Comparison of ENCODE assay signal across 19 cellular contexts in genomic region chr9:133063500-133064231, GRCh38. TPM values are rescaled to one million over a fixed set of nuclear protein-coding genes. Genes with fewer than 3 reads are reported as not detected.
"Had no signal": no experiment of that assay in that cellular context is flagged by ENCODE, and none has a peak within 500 bp of the region (broad histone marks: within the 10 kb centered on the region; RNA-seq: fewer than 3 reads in every experiment).

No MANE protein-coding gene starts in this region.

- H3K27me3 ChIP-seq: gastroesophageal sphincter, heart left ventricle, right atrium auricular region, testis had no signal

- H3K27me3 Mint-ChIP-seq: activated naive CD8-positive, alpha-beta T cell treated with anti-CD3 and anti-CD28 coated beads, Interleukin-2, amount 10 ng/mL, durations not matched to agents 7 days and 5 days; progenitor cell of endocrine pancreas; type B pancreatic cell had no signal

- ATAC-seq: gastroesophageal sphincter, heart left ventricle had no signal

- H3K27ac Mint-ChIP-seq: activated naive CD8-positive, alpha-beta T cell treated with anti-CD3 and anti-CD28 coated beads, Interleukin-2, amount 10 ng/mL, durations not matched to agents 7 days and 5 days; activated T-helper 1 cell treated with anti-CD3 and anti-CD28 coated beads, Interleukin-12 subunit alpha, Interleukin-12 subunit beta, Interleukin-2, Interleukin-4 antibody, amounts not matched to agents 30 ng/mL and 10 ng/mL and 1 ng/mL, durations not matched to agents 14 hours and 24 hours and 36 hours; progenitor cell of endocrine pancreas; type B pancreatic cell had no signal

- H3K4me1 ChIP-seq: gastroesophageal sphincter had no signal

- H3K9me3 ChIP-seq: gastroesophageal sphincter, heart left ventricle, left ventricle myocardium inferior, right atrium auricular region, testis had no signal

- H3K36me3 ChIP-seq: heart left ventricle, left ventricle myocardium inferior, right atrium auricular region had no signal

- H3K9me3 Mint-ChIP-seq: activated naive CD8-positive, alpha-beta T cell treated with anti-CD3 and anti-CD28 coated beads, Interleukin-2, amount 10 ng/mL, durations not matched to agents 7 days and 5 days; activated T-helper 1 cell treated with anti-CD3 and anti-CD28 coated beads, Interleukin-12 subunit alpha, Interleukin-12 subunit beta, Interleukin-2, Interleukin-4 antibody, amounts not matched to agents 30 ng/mL and 10 ng/mL and 1 ng/mL, durations not matched to agents 14 hours and 24 hours and 36 hours; nephron progenitor cell; type B pancreatic cell had no signal

- H3K27ac ChIP-seq: gastroesophageal sphincter, heart left ventricle, left ventricle myocardium inferior, right atrium auricular region, testis, WERI-Rb-1 had no signal

- DNase-seq: activated CD4-positive, alpha-beta T cell treated with anti-CD3 and anti-CD28 coated beads, Interleukin-2, amount 50 U/mL, for 4 hours; activated naive CD8-positive, alpha-beta T cell treated with anti-CD3 and anti-CD28 coated beads, Interleukin-2, amount 10 ng/mL, durations not matched to agents 7 days and 5 days; activated T-cell treated with anti-CD3 and anti-CD28 coated beads for 4 hours; effector CD4-positive, alpha-beta T cell; heart left ventricle; kidney glomerular epithelial cell; left ventricle myocardium inferior; nephron progenitor cell; occipital lobe; stimulated activated CD4-positive, alpha-beta T cell treated with anti-CD3 and anti-CD28 coated beads, Interleukin-2, amount 100 ng/mL, for 24 hours; SW 1271; T-helper 2 cell; testis; WERI-Rb-1 had no signal

- H3K36me3 Mint-ChIP-seq: activated naive CD8-positive, alpha-beta T cell treated with anti-CD3 and anti-CD28 coated beads, Interleukin-2, amount 10 ng/mL, durations not matched to agents 7 days and 5 days had no signal

- H3K4me3 ChIP-seq: gastroesophageal sphincter, heart left ventricle, left ventricle myocardium inferior, right atrium auricular region, testis had no signal

- H3K4me3 Mint-ChIP-seq: activated naive CD8-positive, alpha-beta T cell treated with anti-CD3 and anti-CD28 coated beads, Interleukin-2, amount 10 ng/mL, durations not matched to agents 7 days and 5 days; activated T-helper 1 cell treated with anti-CD3 and anti-CD28 coated beads, Interleukin-12 subunit alpha, Interleukin-12 subunit beta, Interleukin-2, Interleukin-4 antibody, amounts not matched to agents 30 ng/mL and 10 ng/mL and 1 ng/mL, durations not matched to agents 14 hours and 24 hours and 36 hours; nephron progenitor cell; type B pancreatic cell had no signal

RNA-seq across cellular contexts. Expression of gene CEL, which starts 1.9 kb away (rescaled TPM):
- total RNA-seq: occipital lobe had no signal
